In the genomic region with DNA sequence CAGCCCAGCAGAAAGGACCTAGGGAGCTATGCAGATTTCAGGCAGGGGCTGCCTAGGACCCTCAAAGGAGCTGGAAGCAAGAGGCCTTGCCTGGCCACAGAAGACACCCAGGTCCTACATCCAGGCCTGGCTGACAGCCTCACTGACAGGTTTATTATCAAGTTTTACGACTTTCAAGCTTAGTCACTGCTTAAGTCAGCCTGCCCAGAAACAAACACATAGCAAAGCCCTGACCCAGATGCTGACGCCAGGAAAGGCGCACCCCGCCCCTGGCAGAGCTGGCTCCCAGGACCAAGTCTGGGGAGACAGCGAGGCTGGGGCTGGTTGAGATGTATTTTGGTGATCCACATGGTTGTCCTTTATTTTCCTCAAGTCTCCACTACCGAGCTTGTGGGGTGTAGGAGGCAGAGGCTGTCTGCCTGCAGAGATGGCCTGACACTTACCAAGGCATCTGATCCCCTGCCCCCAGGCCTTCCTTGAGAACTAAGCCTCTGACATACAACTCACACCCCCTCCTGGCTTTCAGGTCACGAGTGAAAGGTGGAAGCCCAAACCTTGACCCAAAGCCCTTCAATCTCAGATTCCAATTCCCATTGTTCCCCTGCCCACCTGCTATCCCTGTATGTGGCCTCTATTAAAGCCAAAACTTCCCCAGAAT, we compare ENCODE assay signal across 11 cellular contexts.
DNase-seq lines count a peak whose midpoint lies in the region; ATAC-seq and TF ChIP-seq lines count a peak whose summit lies in the region.
"Had no signal": no experiment of that assay in that cellular context is flagged by ENCODE, and none has a peak within 500 bp of the region (broad histone marks: within the 10 kb centered on the region; RNA-seq: fewer than 3 reads in every experiment).

No MANE protein-coding gene starts in this region.

- TF ChIP-seq CTCF in thoracic aorta (IDR thresholded peaks at IDR 0.05) (no peak), BE2C (IDR thresholded peaks at IDR 0.05; ENCODE audit: low read depth, low read length) (no peak)

- H3K36me3 ChIP-seq in thoracic aorta (no peaks in the 10 kb centered on the region), BE2C (no peaks in the 10 kb centered on the region)

- no peak overlapping the region for H3K4me3 ChIP-seq in thoracic aorta
- H3K4me3 ChIP-seq in BE2C (ENCODE audit: low read depth, low read length) = no peak overlapping the region

- DNase-seq in HPDE6-E6E7 (ENCODE audit: extremely low spot score) = peak; percentile 90
- DNase-seq in T1000 (lab: John Stamatoyannopoulos, UW) = peak; percentile 88
- DNase-seq in iris pigment epithelial cell (ENCODE audit: low read depth) = peak; percentile 88
- peak; percentile 24 for DNase-seq in thoracic aorta (ENCODE audit: low spot score)
- DNase-seq in BE2C = no peak
- no peak for DNase-seq in activated CD4-positive, CD25-positive, alpha-beta regulatory T cell (lab: John Stamatoyannopoulos, UW)
- DNase-seq: activated T-cell treated with anti-CD3 and anti-CD28 coated beads for 4 hours; foreskin melanocyte; NK-92 treated with Interleukin-12 subunit alpha and Interleukin-12 subunit beta, amount 100 ng/mL, for 24 hours had no signal

- ATAC-seq in thoracic aorta (ENCODE audit: insufficient number of reproducible peaks, low FRiP score, low read depth) (peak; percentile 77), GM21381 (IDR thresholded peaks at IDR 0.05; ENCODE audit: unreplicated experiment) (no peak), HG03108 (IDR thresholded peaks at IDR 0.05; ENCODE audit: unreplicated experiment) (no peak)

- H3K9me3 ChIP-seq in thoracic aorta (no peaks in the 10 kb centered on the region), BE2C (no peaks in the 10 kb centered on the region; the same call in 1 of the 2 replicates)

- peak overlapping the region; percentile 55 to 78 for H3K27ac ChIP-seq in thoracic aorta

- H3K4me1 ChIP-seq in thoracic aorta (ENCODE audit: control insufficient read depth in 1 of 2, low read depth in 2 of 2) (peaks cover 5 to 23% of the 10 kb centered on the region in 2 donors), BE2C (no peaks in the 10 kb centered on the region)

- H3K27me3 ChIP-seq in thoracic aorta (replicated peaks; ENCODE audit: insufficient read depth) (no peaks in the 10 kb centered on the region), BE2C (no peaks in the 10 kb centered on the region)

Comparison
In these comparisons a context has a peak if more than half of its experiments do, and no peak if none do; other contexts are left out.
1. DNase-seq: peak in HPDE6-E6E7 (single experiment), T1000 (single experiment), iris pigment epithelial cell (single experiment) and thoracic aorta (single experiment); none in BE2C (single experiment) and activated CD4-positive, CD25-positive, alpha-beta regulatory T cell (0 of 4).